Comparison of ENCODE assay signal across 8 cellular contexts in the genomic region with DNA sequence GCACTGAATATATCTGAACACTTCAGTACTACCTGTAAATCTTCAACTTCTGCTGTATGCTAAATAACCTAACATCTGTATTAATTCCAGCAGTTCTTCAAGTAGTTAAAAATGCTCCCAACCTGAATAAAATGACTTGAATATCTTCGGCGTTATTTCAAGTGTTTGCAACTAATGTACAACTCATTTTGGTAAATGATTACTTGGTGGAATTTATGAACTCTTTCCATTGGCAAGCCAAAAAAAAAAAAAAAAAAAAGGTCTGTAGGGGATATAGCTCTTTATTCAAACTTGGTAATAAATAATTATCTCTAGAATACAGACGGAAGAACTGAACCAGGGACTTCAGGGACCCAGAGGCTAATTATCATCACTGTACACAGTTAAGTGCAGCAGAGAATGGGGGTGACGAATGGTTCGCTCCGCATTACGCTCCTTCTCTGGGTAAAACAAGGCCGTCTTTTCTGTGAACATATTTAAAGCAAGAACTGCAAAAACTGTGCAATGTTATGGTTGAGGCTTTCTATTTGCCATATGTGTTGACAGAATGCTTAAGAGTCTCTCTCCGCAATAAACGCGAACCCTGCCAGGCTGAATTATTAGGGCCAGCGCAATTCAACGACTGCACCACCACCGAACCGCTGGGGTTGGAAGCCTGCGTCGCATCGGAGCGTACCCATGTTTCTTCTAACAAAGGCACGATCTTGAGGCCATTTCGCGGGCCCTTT. TPM values are rescaled to one million over a fixed set of nuclear protein-coding genes. Genes with fewer than 3 reads are reported as not detected.
A peak's percentile ranks its signal among the peaks of the same experiment; 100 is the strongest.
DNase-seq lines count a peak whose midpoint lies in the region; ATAC-seq lines count a peak whose summit lies in the region.

No MANE protein-coding gene starts in this region.

- peak overlapping the region; percentile 82 for H3K4me3 Mint-ChIP-seq in stimulated activated effector memory CD8-positive, alpha-beta T cell treated with anti-CD3 and anti-CD28 coated beads, Interleukin-12 subunit alpha, Interleukin-12 subunit beta, amount 100 ng/mL, for 72 hours

- H3K9ac ChIP-seq in HUES64 (ENCODE audit: low read depth, low read length) (peak overlapping the region; percentile 94), iPS-20b (ENCODE audit: low read depth, low read length) (peak overlapping the region; percentile 87)

- no peaks in the 10 kb centered on the region for H3K9me3 Mint-ChIP-seq in activated naive CD4-positive, alpha-beta T cell treated with anti-CD3 and anti-CD28 coated beads, Interleukin-2, amount 50 U/mL, for 72 hours
- H3K9me3 Mint-ChIP-seq in stimulated activated effector memory CD8-positive, alpha-beta T cell treated with anti-CD3 and anti-CD28 coated beads, Interleukin-12 subunit alpha, Interleukin-12 subunit beta, amount 100 ng/mL, for 72 hours: no peaks in the 10 kb centered on the region

- H3K27me3 ChIP-seq in HUES64 (ENCODE audit: insufficient read depth, low read length) (peaks cover 24% of the 10 kb centered on the region), iPS-20b (ENCODE audit: insufficient read depth, low read length) (peaks cover 25% of the 10 kb centered on the region)

- H3K27ac Mint-ChIP-seq in activated naive CD4-positive, alpha-beta T cell treated with anti-CD3 and anti-CD28 coated beads, Interleukin-2, amount 50 U/mL, for 72 hours: peak overlapping the region; percentile 23 to 92
- H3K27ac Mint-ChIP-seq in stimulated activated effector memory CD8-positive, alpha-beta T cell treated with anti-CD3 and anti-CD28 coated beads, Interleukin-12 subunit alpha, Interleukin-12 subunit beta, amount 100 ng/mL, for 72 hours: peak overlapping the region; percentile 95

- H3K4me3 ChIP-seq in HUES64 (ENCODE audit: low read length) (peak overlapping the region; percentile 93), iPS-20b (ENCODE audit: low read length) (peak overlapping the region; percentile 75)

- H3K4me1 ChIP-seq in HUES64 (ENCODE audit: insufficient read depth, low read length): peaks cover 30% of the 10 kb centered on the region
- peaks cover 10% of the 10 kb centered on the region; the same call in 1 of the 2 replicates for H3K4me1 ChIP-seq in iPS-20b (ENCODE audit: insufficient read depth, low read length)

- peak; percentile 66 for DNase-seq in NCI-H1105 treated with DMSO at 0.1 percent for 48 hours (lab: John Stamatoyannopoulos, UW)
- no peak for DNase-seq in NCI-H1105 (lab: John Stamatoyannopoulos, UW)
- no peak for DNase-seq in activated naive CD4-positive, alpha-beta T cell treated with anti-CD3 and anti-CD28 coated beads, Interleukin-2, amount 50 U/mL, for 72 hours (ENCODE audit: low spot score in 2 of 2)
- DNase-seq in stimulated activated effector memory CD8-positive, alpha-beta T cell treated with anti-CD3 and anti-CD28 coated beads, Interleukin-12 subunit alpha, Interleukin-12 subunit beta, amount 100 ng/mL, for 72 hours (ENCODE audit: low spot score in 2 of 2): no peak
- no peak for DNase-seq in DMS153 treated with DMSO at 0.1 percent for 48 hours (lab: John Stamatoyannopoulos, UW; ENCODE audit: unreplicated experiment)
- no peak for DNase-seq in T1000 (lab: John Stamatoyannopoulos, UW)

- H3K36me3 Mint-ChIP-seq in activated naive CD4-positive, alpha-beta T cell treated with anti-CD3 and anti-CD28 coated beads, Interleukin-2, amount 50 U/mL, for 72 hours: peaks cover 11 to 17% of the 10 kb centered on the region in 2 donors
- H3K36me3 Mint-ChIP-seq in stimulated activated effector memory CD8-positive, alpha-beta T cell treated with anti-CD3 and anti-CD28 coated beads, Interleukin-12 subunit alpha, Interleukin-12 subunit beta, amount 100 ng/mL, for 72 hours: peaks cover 19% of the 10 kb centered on the region

- WGBS in HUES64: 4% methylated on average over 20 of the region's 22 CpGs

- H3K27ac ChIP-seq in HUES64 (ENCODE audit: low read depth, low read length) (peak overlapping the region; percentile 94), iPS-20b (ENCODE audit: low read length) (peak overlapping the region; percentile 55)

- H3K4me1 Mint-ChIP-seq in stimulated activated effector memory CD8-positive, alpha-beta T cell treated with anti-CD3 and anti-CD28 coated beads, Interleukin-12 subunit alpha, Interleukin-12 subunit beta, amount 100 ng/mL, for 72 hours: peaks cover 12% of the 10 kb centered on the region

- H3K36me3 ChIP-seq in HUES64 (ENCODE audit: insufficient read depth, low read length) (no peaks in the 10 kb centered on the region), iPS-20b (ENCODE audit: insufficient read depth, low read depth, low read length) (no peaks in the 10 kb centered on the region)

- H3K9me3 ChIP-seq in HUES64 (ENCODE audit: insufficient read depth, low read depth, low read length) (no peaks in the 10 kb centered on the region), iPS-20b (ENCODE audit: insufficient read depth, low read depth, low read length) (no peaks in the 10 kb centered on the region)

- ATAC-seq in activated naive CD4-positive, alpha-beta T cell treated with anti-CD3 and anti-CD28 coated beads, Interleukin-2, amount 50 U/mL, for 72 hours: no peak
- no peak for ATAC-seq in stimulated activated effector memory CD8-positive, alpha-beta T cell treated with anti-CD3 and anti-CD28 coated beads, Interleukin-12 subunit alpha, Interleukin-12 subunit beta, amount 100 ng/mL, for 72 hours

RNA-seq across cellular contexts. Expression of gene ERBIN, which starts 1.8 kb away (rescaled TPM):
- polyA plus RNA-seq in HUES64 (2013, experiment 1 of 2): 15.9 TPM
- 19.4 TPM for polyA plus RNA-seq in HUES64 (2013, experiment 2 of 2)
- total RNA-seq in activated naive CD4-positive, alpha-beta T cell treated with anti-CD3 and anti-CD28 coated beads, Interleukin-2, amount 50 U/mL, for 72 hours: 10 to 100 TPM; 46.1 to 55.2 TPM
